Comparison of ENCODE assay signal across 1 cellular context in genomic region chr16:2149630-2150417, GRCh38.
TF ChIP-seq lines count a peak whose summit lies in the region.

No MANE protein-coding gene starts in this region.

TF ChIP-seq in A549, 52 proteins besides CTCF, POLR2A, EP300 and RAD21 (continued from another document):
- TF ChIP-seq CEBPB (IDR thresholded peaks at IDR 0.05) (no peak), KDM5A (IDR thresholded peaks at IDR 0.05) (no peak), ZSCAN20 (CRISPR knock-in tag; IDR thresholded peaks at IDR 0.05) (no peak), HDAC2 (IDR thresholded peaks at IDR 0.05) (no peak), CHD4 (IDR thresholded peaks at IDR 0.05; ENCODE audit: borderline replicate concordance) (no peak), RNF2 (IDR thresholded peaks at IDR 0.05; ENCODE audit: borderline replicate concordance, low read depth) (no peak), CBX2 (IDR thresholded peaks at IDR 0.05; ENCODE audit: borderline replicate concordance, low read depth) (no peak), HMGXB4 (CRISPR knock-in tag; IDR thresholded peaks at IDR 0.05; ENCODE audit: borderline replicate concordance) (no peak), NR3C1 (IDR thresholded peaks at IDR 0.05) (no peak), HOXB13 (CRISPR knock-in tag; IDR thresholded peaks at IDR 0.05; ENCODE audit: low read depth) (0 out of 2 replicates have a peak, but pooled peaks have one; percentile 26), E2F6 (IDR thresholded peaks at IDR 0.05; ENCODE audit: borderline replicate concordance, low read depth) (peak; percentile 81; the same call in 1 of the 2 replicates), ZNF302 (CRISPR knock-in tag; IDR thresholded peaks at IDR 0.05) (no peak), POLR2AphosphoS2 (conservative IDR thresholded peaks at IDR 0.05; ENCODE audit: low read length) (0 out of 2 replicates have a peak, but pooled peaks have one; percentile 22), FOXS1 (CRISPR knock-in tag; IDR thresholded peaks at IDR 0.05) (peak; percentile 69; the same call in 1 of the 2 replicates), TP53 (CRISPR knock-in tag; IDR thresholded peaks at IDR 0.05) (0 out of 2 replicates have a peak, but pooled peaks have one; percentile 29), HEYL (CRISPR knock-in tag; IDR thresholded peaks at IDR 0.05) (no peak), BHLHE40 (IDR thresholded peaks at IDR 0.05; ENCODE audit: low read depth, low read length) (no peak), RFX5 (IDR thresholded peaks at IDR 0.05) (no peak), PBX3 (IDR thresholded peaks at IDR 0.05) (peak; percentile 75; the same call in 1 of the 2 replicates), MAZ (IDR thresholded peaks at IDR 0.05; ENCODE audit: borderline replicate concordance, low read depth, low read length) (no peak), BCL3 (IDR thresholded peaks at IDR 0.05) (0 out of 3 replicates have a peak, but pooled peaks have one; percentile 8), EHMT2 (IDR thresholded peaks at IDR 0.05; ENCODE audit: low read depth) (no peak), FOSL2 (IDR thresholded peaks at IDR 0.05) (no peak), FOSL2 (CRISPR knock-in tag; IDR thresholded peaks at IDR 0.05) (no peak), GATA3 (IDR thresholded peaks at IDR 0.05; ENCODE audit: borderline replicate concordance) (no peak; the same call in 1 of the 2 replicates), FOSB (CRISPR knock-in tag; IDR thresholded peaks at IDR 0.05) (peak; percentile 75), REST (IDR thresholded peaks at IDR 0.05) (no peak; the same call in 1 of the 2 replicates)
